ENCODE assay signal across 16 cellular contexts in genomic region chr6:71531006-71531405, GRCh38.
A peak's percentile ranks its signal among the peaks of the same experiment; 100 is the strongest.
DNase-seq lines count a peak whose midpoint lies in the region; ATAC-seq and TF ChIP-seq lines count a peak whose summit lies in the region.
"Had no signal": no experiment of that assay in that cellular context is flagged by ENCODE, and none has a peak within 500 bp of the region (broad histone marks: within the 10 kb centered on the region; RNA-seq: fewer than 3 reads in every experiment).

No MANE protein-coding gene starts in this region.

- TF ChIP-seq CTCF in AG09309 (IDR thresholded peaks at IDR 0.05; ENCODE audit: control insufficient read depth, insufficient read depth, low read depth, low read length, missing control alignments) (no peak), astrocyte of the spinal cord (IDR thresholded peaks at IDR 0.05; ENCODE audit: low read depth, low read length) (no peak), nephron progenitor cell (IDR thresholded peaks at IDR 0.05) (no peak)

- H3K27me3 Mint-ChIP-seq in nephron progenitor cell (ENCODE audit: low read depth, poor library complexity): no peaks in the 10 kb centered on the region

- ATAC-seq in GM19397 (IDR thresholded peaks at IDR 0.05; ENCODE audit: unreplicated experiment) (no peak), GM21576 (IDR thresholded peaks at IDR 0.05; ENCODE audit: unreplicated experiment) (no peak), HG02970 (IDR thresholded peaks at IDR 0.05; ENCODE audit: low FRiP score, unreplicated experiment) (no peak)
- ATAC-seq: HCT116, K562, Right ventricle myocardium inferior had no signal

- in situ Hi-C loops in astrocyte of the spinal cord (cut with HindIII; ENCODE audit: low sequenced_read_pairs): no loop called here

- peak; percentile 46 for DNase-seq in AG09309 (ENCODE audit: low read depth)
- DNase-seq in GM04504 (ENCODE audit: low read depth): peak; percentile 18
- peak; percentile 7 for DNase-seq in astrocyte of the spinal cord (ENCODE audit: low read depth, low spot score)
- DNase-seq in nephron progenitor cell: no peak
- DNase-seq in NCI-H510A treated with DMSO at 0.1 percent for 48 hours (lab: John Stamatoyannopoulos, UW): no peak
- DNase-seq: CD4-positive, alpha-beta memory T cell; NCI-H1048; NCI-H187; NCI-H82 had no signal

- H3K27ac Mint-ChIP-seq in nephron progenitor cell: peak overlapping the region; percentile 24
- H3K27ac Mint-ChIP-seq: CD4-positive, alpha-beta memory T cell had no signal

- H3K4me3 ChIP-seq in AG09309 (ENCODE audit: control insufficient read depth, low read depth, low read length): no peak overlapping the region
- H3K4me3 ChIP-seq in astrocyte of the spinal cord (ENCODE audit: low read depth, low read length): no peak overlapping the region
- H3K4me3 ChIP-seq: K562, SK-N-MC had no signal

- H3K4me1 Mint-ChIP-seq in nephron progenitor cell: peaks cover 22% of the 10 kb centered on the region
- H3K4me1 Mint-ChIP-seq: CD4-positive, alpha-beta memory T cell had no signal

- no peaks in the 10 kb centered on the region for H3K36me3 Mint-ChIP-seq in nephron progenitor cell (ENCODE audit: low read depth)
- H3K36me3 Mint-ChIP-seq: CD4-positive, alpha-beta memory T cell had no signal

- no peak overlapping the region for H3K4me3 Mint-ChIP-seq in nephron progenitor cell
- H3K4me3 Mint-ChIP-seq: CD4-positive, alpha-beta memory T cell had no signal

- no peaks in the 10 kb centered on the region for H3K9me3 Mint-ChIP-seq in nephron progenitor cell
- H3K9me3 Mint-ChIP-seq: CD4-positive, alpha-beta memory T cell had no signal

Comparison
In these comparisons a context has a peak if more than half of its experiments do, and no peak if none do; other contexts are left out.
1. DNase-seq: peak in AG09309 (single experiment), GM04504 (single experiment) and astrocyte of the spinal cord (single experiment); none in nephron progenitor cell (single experiment) and NCI-H510A treated with DMSO at 0.1 percent for 48 hours (single experiment).